ENCODE assay signal across 8 cellular contexts in genomic region chr6:83859410-83860346, GRCh38. TPM values are rescaled to one million over a fixed set of nuclear protein-coding genes. Genes with fewer than 3 reads are reported as not detected.
DNase-seq lines count a peak whose midpoint lies in the region; TF ChIP-seq lines count a peak whose summit lies in the region.

A gene with protein sequence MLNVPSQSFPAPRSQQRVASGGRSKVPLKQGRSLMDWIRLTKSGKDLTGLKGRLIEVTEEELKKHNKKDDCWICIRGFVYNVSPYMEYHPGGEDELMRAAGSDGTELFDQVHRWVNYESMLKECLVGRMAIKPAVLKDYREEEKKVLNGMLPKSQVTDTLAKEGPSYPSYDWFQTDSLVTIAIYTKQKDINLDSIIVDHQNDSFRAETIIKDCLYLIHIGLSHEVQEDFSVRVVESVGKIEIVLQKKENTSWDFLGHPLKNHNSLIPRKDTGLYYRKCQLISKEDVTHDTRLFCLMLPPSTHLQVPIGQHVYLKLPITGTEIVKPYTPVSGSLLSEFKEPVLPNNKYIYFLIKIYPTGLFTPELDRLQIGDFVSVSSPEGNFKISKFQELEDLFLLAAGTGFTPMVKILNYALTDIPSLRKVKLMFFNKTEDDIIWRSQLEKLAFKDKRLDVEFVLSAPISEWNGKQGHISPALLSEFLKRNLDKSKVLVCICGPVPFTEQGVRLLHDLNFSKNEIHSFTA (plus strand): TSS chr6:83859689. CDS start chr6:83859783, 94 bp downstream.

- peak in 2 of 4 donors; percentile 28 to 84 for TF ChIP-seq POLR2A in stomach (IDR thresholded peaks at IDR 0.05)

- H3K4me3 ChIP-seq in HAP-1 (peak within 1 kb of the TSS; percentile 76), MM.1S (ENCODE audit: low read length) (peak within 1 kb of the TSS; percentile 98), neural cell (ENCODE audit: low read length) (peak within 1 kb of the TSS; percentile 77), stomach (peak within 1 kb of the TSS; percentile 58 to 85 (median 76))

- peak; percentile 90 for DNase-seq in GDM1 (lab: John Stamatoyannopoulos, UW)
- DNase-seq in HAP-1 (ENCODE audit: low spot score in 2 of 2), result peak; percentile 90 to 96
- DNase-seq in MM.1S, result peak; percentile 95
- DNase-seq in SIG-M5 (lab: John Stamatoyannopoulos, UW), result peak; percentile 8
- DNase-seq in activated gamma-delta T cell (lab: John Stamatoyannopoulos, UW), result peak; percentile 84
- DNase-seq in fibroblast of the conjunctiva (ENCODE audit: low read depth), result peak; percentile 87
- DNase-seq in stomach, result peak; percentile 95

- H3K27me3 ChIP-seq in HAP-1 (ENCODE audit: low read depth) (peaks cover 7% of the 10 kb centered on the region), MM.1S (replicated peaks; ENCODE audit: insufficient read depth, low read length) (no peaks in the 10 kb centered on the region), neural cell (ENCODE audit: insufficient read depth, low read depth, low read length) (peaks cover 41% of the 10 kb centered on the region), stomach (peaks cover 0 to 10% (median 7%) of the 10 kb centered on the region in 3 donors)

- H3K4me1 ChIP-seq in HAP-1 (peaks cover 10% of the 10 kb centered on the region), MM.1S (ENCODE audit: low read length) (peaks cover 21% of the 10 kb centered on the region), stomach (peaks cover 4 to 41% (median 26%) of the 10 kb centered on the region in 4 donors)

- TF ChIP-seq CTCF in MM.1S (IDR thresholded peaks at IDR 0.05; ENCODE audit: low read length) (peak; percentile 54), neural cell (IDR thresholded peaks at IDR 0.05; ENCODE audit: poor library complexity, severe bottlenecking) (peak; percentile 82), stomach (IDR thresholded peaks at IDR 0.05) (peak in 4 of 7 experiments; percentile 9 to 37 (median 28))

- H3K9ac ChIP-seq in MM.1S (ENCODE audit: low read length), result peak within 1 kb of the TSS; percentile 70
- peak within 1 kb of the TSS; percentile 70 for H3K9ac ChIP-seq in neural cell (ENCODE audit: low read length)

- peak within 1 kb of the TSS; percentile 84 for H2AFZ ChIP-seq in MM.1S (ENCODE audit: low read length)
- H2AFZ ChIP-seq in neural cell (ENCODE audit: low read depth, low read length), result peak within 1 kb of the TSS; percentile 52

- H3K9me3 ChIP-seq in HAP-1 (no peaks in the 10 kb centered on the region), MM.1S (replicated peaks; ENCODE audit: insufficient read depth, low read length) (no peaks in the 10 kb centered on the region), neural cell (ENCODE audit: low read length) (no peaks in the 10 kb centered on the region), stomach (no peaks in the 10 kb centered on the region)

- H4K20me1 ChIP-seq in MM.1S (ENCODE audit: insufficient read depth, low read length) (no peaks in the 10 kb centered on the region), neural cell (ENCODE audit: insufficient read depth) (no peaks in the 10 kb centered on the region)

- 0 to 1% (median 0%) methylated on average over 30 to 53 of the region's 53 CpGs for WGBS in stomach, 5 donors

- intact Hi-C loops in stomach (cut with DNase I; ENCODE audit: low total_unique reads), result no loop called here

- TF ChIP-seq EP300 in neural cell (conservative IDR thresholded peaks at IDR 0.05; ENCODE audit: poor library complexity, severe bottlenecking) (peak; percentile 39), stomach (IDR thresholded peaks at IDR 0.05) (no peak)

- H3K27ac ChIP-seq in MM.1S (ENCODE audit: low read length) (peak within 1 kb of the TSS; percentile 87), neural cell (ENCODE audit: low read length) (peak within 1 kb of the TSS; percentile 53), stomach (peak within 1 kb of the TSS; percentile 87 to 97 (median 89))

- H3F3A ChIP-seq in MM.1S (ENCODE audit: insufficient read depth, low read length), result peaks cover 8% of the 10 kb centered on the region; the same call in 1 of the 2 replicates
- no peaks in the 10 kb centered on the region for H3F3A ChIP-seq in neural cell (ENCODE audit: insufficient read depth, low read length, poor library complexity, severe bottlenecking)

- peak within 1 kb of the TSS; percentile 95 for H3K4me2 ChIP-seq in MM.1S (ENCODE audit: low read depth, low read length)
- peak within 1 kb of the TSS; percentile 89 for H3K4me2 ChIP-seq in neural cell (ENCODE audit: low read length)

- in situ Hi-C loops in HAP-1 (cut with MboI; ENCODE audit: low sequenced_read_pairs), result no loop called here

- H3K36me3 ChIP-seq in HAP-1 (replicated peaks) (no peaks in the 10 kb centered on the region), MM.1S (replicated peaks; ENCODE audit: insufficient read depth, low read length) (no peaks in the 10 kb centered on the region), neural cell (ENCODE audit: insufficient read depth, low read length) (no peaks in the 10 kb centered on the region), stomach (peaks cover 0 to 8% (median 5%) of the 10 kb centered on the region in 4 donors)

- TF ChIP-seq RAD21 in neural cell (conservative IDR thresholded peaks at IDR 0.05), result peak; percentile 64

- peaks cover 49% of the 10 kb centered on the region for H3K79me2 ChIP-seq in MM.1S (ENCODE audit: low read length)
- H3K79me2 ChIP-seq in neural cell (replicated peaks; ENCODE audit: insufficient read depth, low read length), result peaks cover 20% of the 10 kb centered on the region

- no peaks in the 10 kb centered on the region for H3K9me2 ChIP-seq in MM.1S (replicated peaks; ENCODE audit: insufficient read depth, low read length)
- H3K9me2 ChIP-seq in neural cell (ENCODE audit: insufficient read depth, low read length), result no peaks in the 10 kb centered on the region

TF ChIP-seq in neural cell, 6 proteins besides CTCF, POLR2A, EP300 and RAD21:
- TF ChIP-seq SMC3 (conservative IDR thresholded peaks at IDR 0.05; ENCODE audit: poor library complexity) (peak; percentile 72), POLR2AphosphoS5 (IDR thresholded peaks at IDR 0.05) (peak; percentile 70), MXI1 (conservative IDR thresholded peaks at IDR 0.05; ENCODE audit: poor library complexity, severe bottlenecking) (peak; percentile 85), TAF1 (IDR thresholded peaks at IDR 0.05; ENCODE audit: low read depth) (no peak), EZH2 (IDR thresholded peaks at IDR 0.05; ENCODE audit: borderline replicate concordance, insufficient read depth, low read length, poor library complexity, severe bottlenecking) (no peak), REST (IDR thresholded peaks at IDR 0.05; ENCODE audit: borderline replicate concordance) (peak; percentile 97)

RNA-seq across cellular contexts. Expression of the gene that starts here (rescaled TPM):
- polyA plus RNA-seq in neural cell (13.5 and 18.0 TPM in 2 replicates), stomach (10 to 100 TPM in 2 of 3 donors, 1 to 10 TPM in 1; 3.8 to 17.1 (median 10.1) TPM)
- 13.3 and 14.1 TPM in 2 replicates for polyA minus RNA-seq in neural cell
- total RNA-seq in stomach, result 10 to 100 TPM in 3 of 5 donors, 1 to 10 TPM in 1, under 1 TPM in 1; 0.89 to 50.7 (median 14.6) TPM

Comparison
In these comparisons a context has a peak if more than half of its experiments do, and no peak if none do; other contexts are left out.
1. Peak in every context shown above with its lines: DNase-seq, H3K4me3 ChIP-seq and H3K27ac ChIP-seq.
2. DNase-seq: peak in every context shown above with its lines; median percentile 95 in MM.1S; 95 in stomach; 93 in HAP-1; 90 in GDM1; 87 in fibroblast of the conjunctiva; 84 in activated gamma-delta T cell; 8 in SIG-M5.
3. CTCF ChIP-seq: peak in every context shown above with its lines; median percentile 82 in neural cell; 54 in MM.1S; 28 in stomach.